24 cellular contexts compared by ENCODE assay signal in the genomic region with DNA sequence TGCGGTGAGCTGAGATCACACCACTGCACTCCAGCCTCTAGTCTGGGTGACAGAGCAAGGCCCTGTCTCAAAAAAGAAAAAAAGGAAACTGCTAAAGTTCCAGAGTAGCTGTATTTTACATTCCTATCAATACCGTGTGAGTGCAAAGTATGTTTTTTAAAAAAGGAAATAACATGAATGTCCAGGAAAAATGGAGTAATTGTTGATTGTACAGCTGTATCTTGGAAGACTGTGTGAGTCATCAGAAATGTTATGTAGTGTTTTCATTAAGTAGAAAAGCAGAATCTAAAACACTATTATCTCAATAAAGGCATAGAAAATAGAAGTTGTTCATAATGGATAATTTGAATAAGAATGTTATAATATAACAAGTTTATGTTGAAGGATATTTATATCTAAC. TPM values are rescaled to one million over a fixed set of nuclear protein-coding genes. Genes with fewer than 3 reads are reported as not detected.
DNase-seq lines count a peak whose midpoint lies in the region; ATAC-seq and TF ChIP-seq lines count a peak whose summit lies in the region.
"Had no signal": no experiment of that assay in that cellular context is flagged by ENCODE, and none has a peak within 500 bp of the region (broad histone marks: within the 10 kb centered on the region; RNA-seq: fewer than 3 reads in every experiment).

No MANE protein-coding gene starts in this region.

- no peaks in the 10 kb centered on the region for H3K4me1 Mint-ChIP-seq in MCF 10A (ENCODE audit: insufficient read depth, unreplicated experiment)

- DNase-seq in GM03348 (ENCODE audit: low spot score) (peak; percentile 31), astrocyte of the spinal cord (ENCODE audit: low read depth, low spot score) (peak; percentile 56), glomerular endothelial cell (ENCODE audit: extremely low read depth, low read depth, low spot score) (peak; percentile 57), MCF 10A (ENCODE audit: unreplicated experiment) (no peak), NCI-H774 (lab: John Stamatoyannopoulos, UW) (no peak), SIG-M5 (lab: John Stamatoyannopoulos, UW) (no peak)
- DNase-seq: 8988T; activated CD4-positive, alpha-beta T cell treated with anti-CD3 and anti-CD28 coated beads, Interleukin-2, amount 50 U/mL, for 1 hour; activated CD8-positive, alpha-beta memory T cell treated with anti-CD3 and anti-CD28 coated beads, Interleukin-2, amount 50 U/mL, for 4 hours; activated effector memory CD4-positive, alpha-beta T cell treated with Interleukin-2 at 50 U/mL for 16 hours; CD4-positive, alpha-beta memory T cell; DMS153; effector memory CD8-positive, alpha-beta T cell; immature natural killer cell; KG1; NCI-H1930; NCI-H345; SHP77 treated with DMSO at 0.1 percent for 48 hours; spleen; stimulated activated CD4-positive, alpha-beta T cell treated with anti-CD3 and anti-CD28 coated beads, Interleukin-4, amount 100 ng/mL, for 4 hours; stomach; upper lobe of right lung had no signal

- 0 out of 2 replicates have a peak, but pooled peaks cover under 1% of the 10 kb centered on the region for H3K36me3 ChIP-seq in ACC112 (ENCODE audit: insufficient read depth, low read length)
- H3K36me3 ChIP-seq: upper lobe of right lung had no signal

- H3K27ac ChIP-seq in ACC112 (ENCODE audit: low read depth, low read length) = peak overlapping the region; percentile 45
- H3K27ac ChIP-seq: spleen, stomach, upper lobe of right lung had no signal

- no peak for ATAC-seq in GM21619 (IDR thresholded peaks at IDR 0.05; ENCODE audit: unreplicated experiment)
- ATAC-seq: effector memory CD8-positive, alpha-beta T cell; upper lobe of right lung had no signal

- in situ Hi-C loops in astrocyte of the spinal cord (cut with HindIII; ENCODE audit: low sequenced_read_pairs) = no loop called here

- H3K4me3 ChIP-seq in ACC112 (ENCODE audit: low read depth, low read length) (no peak overlapping the region), astrocyte of the spinal cord (ENCODE audit: low read depth, low read length) (no peak overlapping the region)
- H3K4me3 ChIP-seq: spleen, stomach, upper lobe of right lung had no signal

- no peaks in the 10 kb centered on the region for H3K27me3 ChIP-seq in ACC112 (ENCODE audit: insufficient read depth, low read length)
- H3K27me3 ChIP-seq: spleen, stomach, upper lobe of right lung had no signal

- POLR2A ChIA-PET in MCF 10A (lab: Yijun Ruan, JAX) = interaction anchor here (0.6 to 1.5 kb wide), 3 partner anchors 20 to 126 kb away, joined by 3 to 4 read pairs (median 3); no protein-coding TSS in a partner anchor

- no peak overlapping the region for H3K4me3 Mint-ChIP-seq in MCF 10A (ENCODE audit: unreplicated experiment)
- H3K4me3 Mint-ChIP-seq: CD4-positive, alpha-beta memory T cell; effector memory CD8-positive, alpha-beta T cell; immature natural killer cell had no signal

- no peaks in the 10 kb centered on the region for H3K27me3 Mint-ChIP-seq in MCF 10A (ENCODE audit: insufficient read depth, unreplicated experiment)
- H3K27me3 Mint-ChIP-seq: CD4-positive, alpha-beta memory T cell; effector memory CD8-positive, alpha-beta T cell had no signal

- H3K27ac Mint-ChIP-seq in MCF 10A (ENCODE audit: low read depth, unreplicated experiment) = no peak overlapping the region
- H3K27ac Mint-ChIP-seq: CD4-positive, alpha-beta memory T cell; effector memory CD8-positive, alpha-beta T cell; immature natural killer cell had no signal

- no TSS peak for BruUV-seq in MCF 10A (replicated peaks; lab: Mats Ljungman, UMichigan)

- H3K36me3 Mint-ChIP-seq in MCF 10A (ENCODE audit: insufficient read depth, unreplicated experiment) = peaks cover 15% of the 10 kb centered on the region

- H2AFZ ChIP-seq in ACC112 (ENCODE audit: low read length, unreplicated experiment) = no peak overlapping the region

- no peak for TF ChIP-seq CTCF in astrocyte of the spinal cord (IDR thresholded peaks at IDR 0.05; ENCODE audit: low read depth, low read length)
- TF ChIP-seq CTCF in MCF 10A (IDR thresholded peaks at IDR 0.05; ENCODE audit: unreplicated experiment) = no peak

- no peaks in the 10 kb centered on the region for H3K9me3 Mint-ChIP-seq in MCF 10A (ENCODE audit: unreplicated experiment)
- H3K9me3 Mint-ChIP-seq: effector memory CD8-positive, alpha-beta T cell; immature natural killer cell had no signal

- H3K79me2 ChIP-seq in ACC112 (ENCODE audit: control insufficient read depth, insufficient read depth, low read length, unreplicated experiment) = peaks cover 5% of the 10 kb centered on the region

- CTCF ChIA-PET in MCF 10A (lab: Yijun Ruan, JAX) = interaction anchor here (0.5 to 0.6 kb wide), 4 partner anchors 25 to 1822 kb away, joined by 3 to 4 read pairs (median 4); no protein-coding TSS in a partner anchor

- intact Hi-C loops in MCF 10A (cut with micrococcal nuclease) = no loop called here

- peaks cover 9% of the 10 kb centered on the region for H3K4me1 ChIP-seq in ACC112 (ENCODE audit: control insufficient read depth, insufficient read depth, low read length, unreplicated experiment)
- H3K4me1 ChIP-seq: stomach, upper lobe of right lung had no signal

RNA-seq across cellular contexts. Expression of a gene that starts 53.9 kb away (rescaled TPM):
- 10.2 and 20.5 TPM in 2 replicates for total RNA-seq in glomerular endothelial cell
- 34.0 and 41.7 TPM in 2 replicates for total RNA-seq in MCF 10A (2022)

Comparison
In these comparisons a context has a peak if more than half of its experiments do, and no peak if none do; other contexts are left out.
1. DNase-seq: peak in GM03348 (single experiment), astrocyte of the spinal cord (single experiment) and glomerular endothelial cell (single experiment); none in MCF 10A (single experiment), NCI-H774 (single experiment) and SIG-M5 (single experiment).